7 cellular contexts compared by ENCODE assay signal in genomic region chr2:226443112-226443511, GRCh38.
"Had no signal": no experiment of that assay in that cellular context is flagged by ENCODE, and none has a peak within 500 bp of the region (broad histone marks: within the 10 kb centered on the region; RNA-seq: fewer than 3 reads in every experiment).

No MANE protein-coding gene starts in this region.

- H2AFZ ChIP-seq: GM23338 had no signal

- H3K27ac Mint-ChIP-seq: GM23338, HFFc6 had no signal

- H3K36me3 ChIP-seq: HAP-1 had no signal

- H3K4me3 Mint-ChIP-seq: GM23338, HFFc6 had no signal

- H3K4me3 ChIP-seq: GM23338, HAP-1, K562 had no signal

- H3K9me3 Mint-ChIP-seq: GM23338, HFFc6 had no signal

- H3K4me2 ChIP-seq: GM23338 had no signal

- FAIRE-seq: K562 had no signal

- ATAC-seq: GM23338, HCT116, K562 had no signal

- DNase-seq: H7, HFFc6, KG1 had no signal

- H3K9me3 ChIP-seq: HAP-1 had no signal
